1 cellular context compared by ENCODE assay signal in the genomic region with DNA sequence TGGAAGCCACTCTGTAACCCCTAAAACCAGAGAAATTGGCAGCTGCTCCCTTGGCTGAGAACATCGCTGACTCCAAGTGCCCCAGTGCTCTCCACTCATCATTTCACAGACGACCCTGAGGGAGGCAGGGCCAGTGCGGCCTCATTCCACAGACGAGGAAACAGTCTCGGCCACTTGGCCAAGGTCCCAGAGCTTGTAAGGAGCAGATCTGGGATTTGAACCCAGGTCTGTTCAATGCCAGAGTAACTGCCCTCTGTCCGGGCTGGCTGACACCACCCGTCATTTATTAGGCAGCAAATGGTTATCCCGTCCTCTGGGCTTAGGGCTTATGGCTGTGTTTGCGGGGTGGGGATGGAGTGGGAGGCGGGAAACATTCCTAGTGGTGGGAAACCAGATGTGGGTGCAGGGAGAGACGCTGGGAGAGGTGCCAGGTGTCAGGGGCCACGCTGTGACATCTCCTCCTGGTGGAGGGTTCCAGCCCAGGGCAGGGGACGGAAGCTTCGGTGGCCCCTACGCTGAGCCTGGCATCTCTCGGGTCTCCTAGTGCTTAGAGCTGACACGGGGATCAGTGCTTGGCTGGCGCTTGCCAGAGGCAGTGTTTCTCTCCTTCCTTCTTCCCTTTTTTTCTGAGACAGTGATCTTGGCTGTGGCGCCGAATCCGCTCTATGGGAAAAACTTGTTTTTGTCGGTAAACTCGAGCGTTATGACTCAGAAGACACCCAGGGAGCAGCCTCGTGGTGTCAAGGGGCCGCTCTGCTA.
TF ChIP-seq lines count a peak whose summit lies in the region.

No MANE protein-coding gene starts in this region.

TF ChIP-seq in K562, 482 proteins besides CTCF, POLR2A, EP300 and RAD21:
- TF ChIP-seq, protein P1, sequence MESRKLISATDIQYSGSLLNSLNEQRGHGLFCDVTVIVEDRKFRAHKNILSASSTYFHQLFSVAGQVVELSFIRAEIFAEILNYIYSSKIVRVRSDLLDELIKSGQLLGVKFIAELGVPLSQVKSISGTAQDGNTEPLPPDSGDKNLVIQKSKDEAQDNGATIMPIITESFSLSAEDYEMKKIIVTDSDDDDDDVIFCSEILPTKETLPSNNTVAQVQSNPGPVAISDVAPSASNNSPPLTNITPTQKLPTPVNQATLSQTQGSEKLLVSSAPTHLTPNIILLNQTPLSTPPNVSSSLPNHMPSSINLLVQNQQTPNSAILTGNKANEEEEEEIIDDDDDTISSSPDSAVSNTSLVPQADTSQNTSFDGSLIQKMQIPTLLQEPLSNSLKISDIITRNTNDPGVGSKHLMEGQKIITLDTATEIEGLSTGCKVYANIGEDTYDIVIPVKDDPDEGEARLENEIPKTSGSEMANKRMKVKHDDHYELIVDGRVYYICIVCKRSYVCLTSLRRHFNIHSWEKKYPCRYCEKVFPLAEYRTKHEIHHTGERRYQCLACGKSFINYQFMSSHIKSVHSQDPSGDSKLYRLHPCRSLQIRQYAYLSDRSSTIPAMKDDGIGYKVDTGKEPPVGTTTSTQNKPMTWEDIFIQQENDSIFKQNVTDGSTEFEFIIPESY (CRISPR knock-in tag; IDR thresholded peaks at IDR 0.05) = peak; percentile 53; the same call in 1 of the 2 replicates
- TF ChIP-seq, protein P2, sequence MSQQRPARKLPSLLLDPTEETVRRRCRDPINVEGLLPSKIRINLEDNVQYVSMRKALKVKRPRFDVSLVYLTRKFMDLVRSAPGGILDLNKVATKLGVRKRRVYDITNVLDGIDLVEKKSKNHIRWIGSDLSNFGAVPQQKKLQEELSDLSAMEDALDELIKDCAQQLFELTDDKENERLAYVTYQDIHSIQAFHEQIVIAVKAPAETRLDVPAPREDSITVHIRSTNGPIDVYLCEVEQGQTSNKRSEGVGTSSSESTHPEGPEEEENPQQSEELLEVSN (IDR thresholded peaks at IDR 0.05; ENCODE audit: borderline replicate concordance in 1 of 2, extremely low read depth in 1 of 2, insufficient read depth in 1 of 2, insufficient read length in 1 of 2, low read depth in 1 of 2, low read length in 1 of 2, poor library complexity in 1 of 2, severe bottlenecking in 1 of 2) = peak in 1 of 2 experiments; percentile 10
- peak; percentile 47; the same call in 1 of the 2 replicates for TF ChIP-seq FOSL1 (tag; conservative IDR thresholded peaks at IDR 0.05)
- TF ChIP-seq, protein P3, sequence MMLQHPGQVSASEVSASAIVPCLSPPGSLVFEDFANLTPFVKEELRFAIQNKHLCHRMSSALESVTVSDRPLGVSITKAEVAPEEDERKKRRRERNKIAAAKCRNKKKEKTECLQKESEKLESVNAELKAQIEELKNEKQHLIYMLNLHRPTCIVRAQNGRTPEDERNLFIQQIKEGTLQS (IDR thresholded peaks at IDR 0.05) = peak; percentile 17; the same call in 1 of the 2 replicates
- TF ChIP-seq, protein P3 (CRISPR knock-in tag; conservative IDR thresholded peaks at IDR 0.05) = no peak
- TF ChIP-seq PHB (CRISPR knock-in tag; IDR thresholded peaks at IDR 0.05) = no peak
- TF ChIP-seq POLR3A (IDR thresholded peaks at IDR 0.05; ENCODE audit: borderline replicate concordance, extremely low read depth, insufficient read depth, insufficient read length) = no peak
- TF ChIP-seq, protein P4, sequence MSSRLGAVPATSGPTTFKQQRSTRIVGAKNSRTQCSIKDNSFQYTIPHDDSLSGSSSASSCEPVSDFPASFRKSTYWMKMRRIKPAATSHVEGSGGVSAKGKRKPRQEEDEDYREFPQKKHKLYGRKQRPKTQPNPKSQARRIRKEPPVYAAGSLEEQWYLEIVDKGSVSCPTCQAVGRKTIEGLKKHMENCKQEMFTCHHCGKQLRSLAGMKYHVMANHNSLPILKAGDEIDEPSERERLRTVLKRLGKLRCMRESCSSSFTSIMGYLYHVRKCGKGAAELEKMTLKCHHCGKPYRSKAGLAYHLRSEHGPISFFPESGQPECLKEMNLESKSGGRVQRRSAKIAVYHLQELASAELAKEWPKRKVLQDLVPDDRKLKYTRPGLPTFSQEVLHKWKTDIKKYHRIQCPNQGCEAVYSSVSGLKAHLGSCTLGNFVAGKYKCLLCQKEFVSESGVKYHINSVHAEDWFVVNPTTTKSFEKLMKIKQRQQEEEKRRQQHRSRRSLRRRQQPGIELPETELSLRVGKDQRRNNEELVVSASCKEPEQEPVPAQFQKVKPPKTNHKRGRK (tag; IDR thresholded peaks at IDR 0.05) = no peak
- TF ChIP-seq, protein P5, sequence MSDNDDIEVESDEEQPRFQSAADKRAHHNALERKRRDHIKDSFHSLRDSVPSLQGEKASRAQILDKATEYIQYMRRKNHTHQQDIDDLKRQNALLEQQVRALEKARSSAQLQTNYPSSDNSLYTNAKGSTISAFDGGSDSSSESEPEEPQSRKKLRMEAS (CRISPR knock-in tag; IDR thresholded peaks at IDR 0.05) = 0 out of 2 replicates have a peak, but pooled peaks have one; percentile 52
